In genomic region chr6:10759312-10759839, GRCh38 we compare ENCODE assay signal across 8 cellular contexts. TPM values are rescaled to one million over a fixed set of nuclear protein-coding genes. Genes with fewer than 3 reads are reported as not detected.
DNase-seq lines count a peak whose midpoint lies in the region; ATAC-seq and TF ChIP-seq lines count a peak whose summit lies in the region.

No MANE protein-coding gene starts in this region.

- no peaks in the 10 kb centered on the region for H3K27me3 ChIP-seq in esophagus muscularis mucosa
- H3K27me3 ChIP-seq in neural cell (ENCODE audit: insufficient read depth, low read depth, low read length): no peaks in the 10 kb centered on the region
- H3K27me3 ChIP-seq in gastrocnemius medialis: no peaks in the 10 kb centered on the region

- H3K9me3 ChIP-seq in esophagus muscularis mucosa (no peaks in the 10 kb centered on the region), neural cell (ENCODE audit: low read length) (no peaks in the 10 kb centered on the region), gastrocnemius medialis (no peaks in the 10 kb centered on the region)

- H3K36me3 ChIP-seq in esophagus muscularis mucosa (peaks cover 11 to 50% (median 36%) of the 10 kb centered on the region in 4 donors), neural cell (ENCODE audit: insufficient read depth, low read length) (peaks cover 11% of the 10 kb centered on the region), gastrocnemius medialis (peaks cover 0 to 25% of the 10 kb centered on the region in 2 donors)

- no peaks in the 10 kb centered on the region for H4K20me1 ChIP-seq in neural cell (ENCODE audit: insufficient read depth)

- H3K4me3 ChIP-seq in GM12865 (ENCODE audit: low read depth, low read length) (no peak overlapping the region), esophagus muscularis mucosa (no peak overlapping the region), neural cell (ENCODE audit: low read length) (no peak overlapping the region), gastrocnemius medialis (no peak overlapping the region)

- no peak overlapping the region for H3K4me2 ChIP-seq in neural cell (ENCODE audit: low read length)

- in situ Hi-C loops in SK-MEL-5 (cut with HindIII; ENCODE audit: low pct_unique_long_range_greater_than_20kb, low sequenced_read_pairs) (no loop called here), gastrocnemius medialis (cut with MboI; ENCODE audit: low sequenced_read_pairs in 4 of 4) (no loop called here)

- peak overlapping the region in 1 of 4 donors; percentile 16 for H3K27ac ChIP-seq in esophagus muscularis mucosa (replicated peaks in 1 of 4)
- no peak overlapping the region for H3K27ac ChIP-seq in neural cell (ENCODE audit: low read length)
- H3K27ac ChIP-seq in gastrocnemius medialis: peak overlapping the region in 1 of 4 donors; percentile 2

- intact Hi-C loops in esophagus muscularis mucosa (cut with DNase I) (no loop called here), gastrocnemius medialis (cut with DNase I; ENCODE audit: low total_unique reads) (no loop called here)

- H3K9ac ChIP-seq in neural cell (ENCODE audit: low read length): no peak overlapping the region

- H3K79me2 ChIP-seq in neural cell (replicated peaks; ENCODE audit: insufficient read depth, low read length): no peaks in the 10 kb centered on the region

- no peaks in the 10 kb centered on the region for H3K9me2 ChIP-seq in neural cell (ENCODE audit: insufficient read depth, low read length)

- H2AFZ ChIP-seq in neural cell (ENCODE audit: low read depth, low read length): no peak overlapping the region

- TF ChIP-seq RAD21 in neural cell (conservative IDR thresholded peaks at IDR 0.05): no peak

- WGBS in esophagus muscularis mucosa: 45% methylated on average over 3 of the region's 3 CpGs

- H3F3A ChIP-seq in neural cell (ENCODE audit: insufficient read depth, low read length, poor library complexity, severe bottlenecking): no peaks in the 10 kb centered on the region

- TF ChIP-seq POLR2A in esophagus muscularis mucosa (IDR thresholded peaks at IDR 0.05; ENCODE audit: low read depth) (no peak), gastrocnemius medialis (IDR thresholded peaks at IDR 0.05) (no peak)

- H3K4me1 ChIP-seq in esophagus muscularis mucosa (peaks cover 7 to 15% (median 9%) of the 10 kb centered on the region in 4 donors), gastrocnemius medialis (peaks cover 0 to 4% of the 10 kb centered on the region in 2 donors)

- no peak for TF ChIP-seq EP300 in esophagus muscularis mucosa (IDR thresholded peaks at IDR 0.05)
- TF ChIP-seq EP300 in neural cell (conservative IDR thresholded peaks at IDR 0.05; ENCODE audit: poor library complexity, severe bottlenecking): no peak

- DNase-seq in AG08395 (ENCODE audit: low spot score) (peak; percentile 63), GM12865 (ENCODE audit: low read depth) (peak; percentile 49), SK-MEL-5 (ENCODE audit: low read depth, low spot score) (peak; percentile 88), esophagus muscularis mucosa (ENCODE audit: extremely low spot score) (no peak), gastrocnemius medialis (no peak)
- DNase-seq in effector CD8-positive, alpha-beta T cell (lab: John Stamatoyannopoulos, UW): no peak

- TF ChIP-seq CTCF in GM12865 (IDR thresholded peaks at IDR 0.05; ENCODE audit: insufficient read depth, low read depth, low read length, missing control alignments) (peak; percentile 52), esophagus muscularis mucosa (IDR thresholded peaks at IDR 0.05) (peak; percentile 25 to 44 (median 34)), neural cell (IDR thresholded peaks at IDR 0.05; ENCODE audit: poor library complexity, severe bottlenecking) (peak; percentile 39), gastrocnemius medialis (IDR thresholded peaks at IDR 0.05 in 4 of 5, conservative IDR thresholded peaks at IDR 0.05 in 1 of 5) (peak in 2 of 5 experiments; percentile 10 to 13)

- ATAC-seq in HG03378 (IDR thresholded peaks at IDR 0.05; ENCODE audit: unreplicated experiment): peak; percentile 79
- ATAC-seq in gastrocnemius medialis: no peak

TF ChIP-seq in neural cell, 6 proteins besides CTCF, POLR2A, EP300 and RAD21:
- TF ChIP-seq SMC3 (conservative IDR thresholded peaks at IDR 0.05; ENCODE audit: poor library complexity) (no peak), POLR2AphosphoS5 (IDR thresholded peaks at IDR 0.05) (no peak), EZH2 (IDR thresholded peaks at IDR 0.05; ENCODE audit: borderline replicate concordance, insufficient read depth, low read length, poor library complexity, severe bottlenecking) (no peak), MXI1 (conservative IDR thresholded peaks at IDR 0.05; ENCODE audit: poor library complexity, severe bottlenecking) (no peak), REST (IDR thresholded peaks at IDR 0.05; ENCODE audit: borderline replicate concordance) (no peak), TAF1 (IDR thresholded peaks at IDR 0.05; ENCODE audit: low read depth) (no peak)

RNA-seq across cellular contexts. Expression of gene TMEM14B, which starts 11.8 kb away (rescaled TPM):
- 253 and 309 TPM in 2 replicates for total RNA-seq in SK-MEL-5 (2014; rRNA removed; shearing (Covaris generic))
- 168 TPM in 2 replicates for polyA plus RNA-seq in SK-MEL-5 (2015; cell fraction: cytosol; rRNA removed)
- polyA plus RNA-seq in SK-MEL-5 (2015; cell fraction: nucleus; rRNA removed): 52.4 and 54.8 TPM in 2 replicates
- 10 to 100 TPM; 35.4 to 77.2 (median 66.2) TPM for total RNA-seq in esophagus muscularis mucosa
- polyA plus RNA-seq in neural cell: 149 and 182 TPM in 2 replicates
- polyA minus RNA-seq in neural cell: 62.1 and 65.5 TPM in 2 replicates
- 10 to 100 TPM; 68.3 to 93.8 (median 79.4) TPM for total RNA-seq in gastrocnemius medialis

RNA-seq across cellular contexts. Expression of gene TMEM14C, which starts 36.5 kb away (rescaled TPM):
- 270 and 304 TPM in 2 replicates for total RNA-seq in SK-MEL-5 (2014; rRNA removed; shearing (Covaris generic))
- polyA plus RNA-seq in SK-MEL-5 (2015; cell fraction: cytosol; rRNA removed): 261 and 273 TPM in 2 replicates
- 76.7 and 98.4 TPM in 2 replicates for polyA plus RNA-seq in SK-MEL-5 (2015; cell fraction: nucleus; rRNA removed)
- total RNA-seq in esophagus muscularis mucosa: 100 to 1,000 TPM in 3 of 4 donors, 10 to 100 TPM in 1; 91.1 to 147 (median 140) TPM
- 106 and 124 TPM in 2 replicates for polyA plus RNA-seq in neural cell
- 40.2 and 48.0 TPM in 2 replicates for polyA minus RNA-seq in neural cell
- total RNA-seq in gastrocnemius medialis: 100 to 1,000 TPM in 3 of 4 donors, 10 to 100 TPM in 1; 93.2 to 130 (median 117) TPM

Comparison
In these comparisons a context has a peak if more than half of its experiments do, and no peak if none do; other contexts are left out.
1. DNase-seq: peak in AG08395 (single experiment), GM12865 (single experiment) and SK-MEL-5 (single experiment); none in esophagus muscularis mucosa (single experiment), gastrocnemius medialis (0 of 2) and effector CD8-positive, alpha-beta T cell (single experiment).